15 cellular contexts compared by ENCODE assay signal in the genomic region with DNA sequence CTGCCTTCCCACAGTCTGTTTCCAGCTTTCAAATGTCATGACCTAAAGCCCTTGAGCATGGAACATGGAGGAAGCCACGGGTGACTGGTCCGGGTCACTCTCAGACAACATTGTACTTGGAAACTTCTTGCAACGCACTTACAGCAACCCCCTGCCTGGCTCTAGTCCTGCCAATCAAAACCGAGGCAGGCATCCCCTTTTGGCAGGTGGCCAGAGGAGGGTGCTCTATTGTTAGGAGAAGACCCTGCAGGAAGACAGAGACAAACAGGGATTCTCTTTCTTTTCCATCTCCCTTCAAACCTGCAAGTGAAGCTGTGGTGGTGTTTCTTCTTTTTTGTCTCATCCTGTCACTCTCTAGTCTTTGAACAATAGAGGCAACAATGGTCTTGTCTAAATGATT.
DNase-seq lines count a peak whose midpoint lies in the region; ATAC-seq and TF ChIP-seq lines count a peak whose summit lies in the region.
"Had no signal": no experiment of that assay in that cellular context is flagged by ENCODE, and none has a peak within 500 bp of the region (broad histone marks: within the 10 kb centered on the region; RNA-seq: fewer than 3 reads in every experiment).

No MANE protein-coding gene starts in this region.

- H3K9me2 ChIP-seq in GM23338 (ENCODE audit: insufficient read depth) (peaks cover 6% of the 10 kb centered on the region; the same call in 1 of the 2 replicates), OCI-LY1 (ENCODE audit: low read depth, low read length) (no peaks in the 10 kb centered on the region), hepatocyte (replicated peaks; ENCODE audit: insufficient read depth) (no peaks in the 10 kb centered on the region)

- H3K36me3 ChIP-seq in GM23338 (ENCODE audit: insufficient read depth) (no peaks in the 10 kb centered on the region), OCI-LY1 (ENCODE audit: insufficient read depth, low read length) (no peaks in the 10 kb centered on the region), hepatocyte (replicated peaks; ENCODE audit: insufficient read depth, low read depth) (no peaks in the 10 kb centered on the region)
- H3K36me3 ChIP-seq: ascending aorta, left lung, SJSA1 had no signal

- H3K27me3 ChIP-seq in GM23338 (ENCODE audit: insufficient read depth) (no peaks in the 10 kb centered on the region), OCI-LY1 (ENCODE audit: insufficient read depth, low read length) (no peaks in the 10 kb centered on the region), hepatocyte (no peaks in the 10 kb centered on the region)
- H3K27me3 ChIP-seq: ascending aorta, left lung, SJSA1 had no signal

- H3K4me1 Mint-ChIP-seq in GM23338 (peaks cover 8% of the 10 kb centered on the region), osteocyte (ENCODE audit: unreplicated experiment) (peaks cover 5% of the 10 kb centered on the region)

- H3K9me3 Mint-ChIP-seq in GM23338 (no peaks in the 10 kb centered on the region), osteocyte (ENCODE audit: unreplicated experiment) (no peaks in the 10 kb centered on the region)
- H3K9me3 Mint-ChIP-seq: T-helper 2 cell treated with Interferon-gamma antibody and Interleukin-4, amounts not matched to agents 5 μg/mL and 100 μg/mL, for 36 hours had no signal

- H4K20me1 ChIP-seq in GM23338 (replicated peaks; ENCODE audit: insufficient read depth), result no peaks in the 10 kb centered on the region
- no peaks in the 10 kb centered on the region for H4K20me1 ChIP-seq in OCI-LY1 (ENCODE audit: insufficient read depth, low read length)
- H4K20me1 ChIP-seq in hepatocyte (ENCODE audit: insufficient read depth, poor library complexity, severe bottlenecking), result no peaks in the 10 kb centered on the region

- H3K9ac ChIP-seq in OCI-LY1 (ENCODE audit: low read length), result no peak overlapping the region
- H3K9ac ChIP-seq: KMS-11 had no signal

- peaks cover 5% of the 10 kb centered on the region for H3K27me3 Mint-ChIP-seq in GM23338 (ENCODE audit: insufficient read depth, low read depth, poor library complexity)
- no peaks in the 10 kb centered on the region for H3K27me3 Mint-ChIP-seq in osteocyte (ENCODE audit: unreplicated experiment)

- ATAC-seq in GM23338 (peak; percentile 77), GM19023 (IDR thresholded peaks at IDR 0.05; ENCODE audit: unreplicated experiment) (no peak)
- ATAC-seq: left lung had no signal

- H3K27ac ChIP-seq in GM23338 (ENCODE audit: low read depth), result no peak overlapping the region
- no peak overlapping the region for H3K27ac ChIP-seq in OCI-LY1 (ENCODE audit: low read depth, low read length, poor library complexity, severe bottlenecking)
- no peak overlapping the region for H3K27ac ChIP-seq in hepatocyte
- H3K27ac ChIP-seq: ascending aorta, KMS-11, left lung, SJSA1 had no signal

- H3K79me2 ChIP-seq in GM23338 (replicated peaks; ENCODE audit: insufficient read depth) (no peaks in the 10 kb centered on the region), OCI-LY1 (ENCODE audit: insufficient read depth, low read length) (no peaks in the 10 kb centered on the region), hepatocyte (no peaks in the 10 kb centered on the region)

- H3K4me3 ChIP-seq in GM23338 (no peak overlapping the region), OCI-LY1 (ENCODE audit: low read depth, low read length, poor library complexity, severe bottlenecking) (no peak overlapping the region), hepatocyte (no peak overlapping the region)
- H3K4me3 ChIP-seq: ascending aorta, left lung, SJSA1 had no signal

- H3K4me3 Mint-ChIP-seq in GM23338 (no peak overlapping the region), osteocyte (ENCODE audit: unreplicated experiment) (no peak overlapping the region)
- H3K4me3 Mint-ChIP-seq: T-helper 2 cell treated with Interferon-gamma antibody and Interleukin-4, amounts not matched to agents 5 μg/mL and 100 μg/mL, for 36 hours had no signal

- no peaks in the 10 kb centered on the region for H3K36me3 Mint-ChIP-seq in GM23338 (ENCODE audit: low read depth)
- no peaks in the 10 kb centered on the region for H3K36me3 Mint-ChIP-seq in osteocyte (ENCODE audit: unreplicated experiment)

- no peaks in the 10 kb centered on the region for H3K9me3 ChIP-seq in OCI-LY1 (ENCODE audit: low read length)
- H3K9me3 ChIP-seq in hepatocyte (ENCODE audit: low read depth), result no peaks in the 10 kb centered on the region
- H3K9me3 ChIP-seq: ascending aorta, left lung, SJSA1 had no signal

- DNase-seq in COLO668 (lab: John Stamatoyannopoulos, UW; ENCODE audit: unreplicated experiment) (peak; percentile 43), GM23338 (ENCODE audit: low spot score) (peak; percentile 68), hepatocyte (ENCODE audit: low spot score) (peak; percentile 20), osteocyte (ENCODE audit: extremely low spot score, unreplicated experiment) (no peak), NCI-H2196 treated with DMSO at 0.1 percent for 48 hours (lab: John Stamatoyannopoulos, UW; ENCODE audit: unreplicated experiment) (no peak)
- DNase-seq: activated CD4-positive, alpha-beta T cell treated with anti-CD3 and anti-CD28 coated beads for 4 hours; GDM1; left lung; stimulated activated CD4-positive, alpha-beta T cell treated with anti-CD3 and anti-CD28 coated beads, Interleukin-2, amount 100 ng/mL, for 48 hours had no signal

- no peak overlapping the region for H3K27ac Mint-ChIP-seq in GM23338
- H3K27ac Mint-ChIP-seq in osteocyte (ENCODE audit: unreplicated experiment), result no peak overlapping the region
- H3K27ac Mint-ChIP-seq: T-helper 2 cell treated with Interferon-gamma antibody and Interleukin-4, amounts not matched to agents 5 μg/mL and 100 μg/mL, for 36 hours had no signal

- TF ChIP-seq CTCF in GM23338 (conservative IDR thresholded peaks at IDR 0.05; ENCODE audit: low read depth in 2 of 2) (peak; percentile 55 to 84), OCI-LY1 (IDR thresholded peaks at IDR 0.05; ENCODE audit: low read length) (peak; percentile 36; the same call in 1 of the 2 replicates), hepatocyte (IDR thresholded peaks at IDR 0.05; ENCODE audit: poor library complexity) (no peak), osteocyte (IDR thresholded peaks at IDR 0.05) (no peak)

- H2AFZ ChIP-seq in GM23338, result no peak overlapping the region
- H2AFZ ChIP-seq in OCI-LY1 (ENCODE audit: low read length), result no peak overlapping the region
- H2AFZ ChIP-seq in hepatocyte, result no peak overlapping the region

- H3K4me2 ChIP-seq in GM23338 (no peak overlapping the region), OCI-LY1 (ENCODE audit: low read length) (no peak overlapping the region), hepatocyte (peak overlapping the region; percentile 10)
- H3K4me2 ChIP-seq: KMS-11 had no signal

- H3F3A ChIP-seq in GM23338 (replicated peaks; ENCODE audit: low read depth), result no peaks in the 10 kb centered on the region
- no peaks in the 10 kb centered on the region for H3F3A ChIP-seq in OCI-LY1 (ENCODE audit: insufficient read depth, low read length)

- H3K4me1 ChIP-seq in GM23338 (ENCODE audit: insufficient read depth), result 0 out of 2 replicates have a peak, but pooled peaks cover 4% of the 10 kb centered on the region
- H3K4me1 ChIP-seq in OCI-LY1 (ENCODE audit: insufficient read depth, low read length, severe bottlenecking), result peaks cover 10% of the 10 kb centered on the region
- no peaks in the 10 kb centered on the region for H3K4me1 ChIP-seq in hepatocyte (ENCODE audit: insufficient read depth)
- H3K4me1 ChIP-seq: ascending aorta, left lung, SJSA1 had no signal

- 32% methylated on average over 4 of the region's 4 CpGs for WGBS in hepatocyte (ENCODE audit: low lambda C conversion rate, missing lambda C conversion rate)

TF ChIP-seq in GM23338, 12 proteins besides CTCF, POLR2A, EP300 and RAD21:
- TF ChIP-seq ZNF114 (CRISPR knock-in tag; IDR thresholded peaks at IDR 0.05), result no peak
TF ChIP-seq in GM23338: peak in this region for 0.

Comparison
In these comparisons a context has a peak if more than half of its experiments do, and no peak if none do; other contexts are left out.
1. DNase-seq: peak in COLO668 (single experiment), GM23338 (single experiment) and hepatocyte (single experiment); none in osteocyte (single experiment) and NCI-H2196 treated with DMSO at 0.1 percent for 48 hours (single experiment).
2. CTCF ChIP-seq: peak in GM23338 (2 of 2) and OCI-LY1 (single experiment); none in hepatocyte (single experiment) and osteocyte (single experiment).